19 cellular contexts compared by ENCODE assay signal in the genomic region with DNA sequence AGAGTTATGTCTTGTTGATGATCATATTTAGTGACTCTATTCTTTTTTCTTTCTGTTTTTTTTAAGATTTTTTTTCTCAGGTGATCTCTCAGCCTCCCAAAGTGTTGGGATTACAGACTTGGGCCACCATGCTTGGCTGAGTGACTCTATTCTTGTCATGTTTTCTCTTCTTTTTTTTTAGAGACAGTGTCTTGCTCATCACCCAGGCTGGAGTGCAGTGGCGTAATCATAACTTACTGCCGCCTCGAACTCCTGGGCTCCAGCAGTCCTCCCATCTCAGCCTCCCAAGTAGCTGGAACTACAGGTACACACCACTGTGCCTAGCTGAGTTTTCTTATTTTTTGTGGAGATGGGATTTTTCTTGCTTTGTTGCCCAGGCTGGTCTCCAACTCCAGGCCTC.
"Had no signal": no experiment of that assay in that cellular context is flagged by ENCODE, and none has a peak within 500 bp of the region (broad histone marks: within the 10 kb centered on the region; RNA-seq: fewer than 3 reads in every experiment).

No MANE protein-coding gene starts in this region.

- DNase-seq: effector memory CD8-positive, alpha-beta T cell; glutamatergic neuron; mesenchymal stem cell; midbrain; occipital lobe; retina; sigmoid colon; small intestine; stimulated activated CD4-positive, alpha-beta T cell treated with anti-CD3 and anti-CD28 coated beads, Interleukin-2, amount 100 ng/mL, for 48 hours; stimulated activated naive CD4-positive, alpha-beta T cell treated with Interleukin-2 at 50 U/mL for 16 hours; trophoblast cell had no signal

- H3K27me3 ChIP-seq: esophagus muscularis mucosa, gastroesophageal sphincter, hepatocyte, sigmoid colon had no signal

- H3K36me3 ChIP-seq: prostate gland had no signal

- H3K9me3 ChIP-seq: esophagus muscularis mucosa, gastroesophageal sphincter, lower lobe of right lung, prostate gland, sigmoid colon had no signal

- H3K4me1 ChIP-seq: lower lobe of right lung, parathyroid adenoma, prostate gland had no signal

- ATAC-seq: effector memory CD8-positive, alpha-beta T cell; gastroesophageal sphincter; natural killer cell treated with Interleukin-12 subunit alpha and Interleukin-12 subunit beta and Interleukin-15 and Interleukin-18, amount 100 ng/mL, for 72 hours had no signal

- H3K27ac ChIP-seq: epithelial cell of prostate, esophagus muscularis mucosa, gastroesophageal sphincter, hepatocyte, lower lobe of right lung, parathyroid adenoma, prostate gland had no signal

- H3K4me3 ChIP-seq: esophagus muscularis mucosa, gastroesophageal sphincter, hepatocyte, lower lobe of right lung, prostate gland, sigmoid colon had no signal
